32 cellular contexts compared by ENCODE assay signal in genomic region chr10:2679646-2680045, GRCh38.
"Had no signal": no experiment of that assay in that cellular context is flagged by ENCODE, and none has a peak within 500 bp of the region (broad histone marks: within the 10 kb centered on the region; RNA-seq: fewer than 3 reads in every experiment).

No MANE protein-coding gene starts in this region.

- DNase-seq: activated B cell treated with CpG ODN at 0.5 μM for 24 hours; activated CD4-positive, alpha-beta T cell treated with anti-CD3 and anti-CD28 coated beads for 48 hours; activated CD4-positive, alpha-beta T cell treated with anti-CD3 and anti-CD28 coated beads, Interleukin-2, amount 50 U/mL, for 1 hour; activated CD4-positive, alpha-beta T cell treated with anti-CD3 and anti-CD28 coated beads, Interleukin-2, amount 50 U/mL, for 48 hours; activated CD8-positive, alpha-beta memory T cell treated with anti-CD3 and anti-CD28 coated beads for 24 hours; activated CD8-positive, alpha-beta T cell treated with anti-CD3 and anti-CD28 coated beads for 36 hours; activated effector memory CD4-positive, alpha-beta T cell treated with Interleukin-2 at 50 U/mL for 16 hours; activated gamma-delta T cell treated with Interleukin-2 at 50 U/mL for 16 hours; activated naive CD4-positive, alpha-beta T cell treated with anti-CD3 and anti-CD28 coated beads, Interleukin-2, amount 50 U/mL, for 16 hours; activated naive CD4-positive, alpha-beta T cell treated with Interleukin-2 at 50 U/mL for 16 hours; activated T-cell treated with anti-CD3 and anti-CD28 coated beads, Interleukin-2, amount 50 U/mL, for 4 hours; amniotic stem cell; anterior cingulate cortex; brain microvascular endothelial cell; cortex of kidney; dermis blood vessel endothelial cell; effector CD4-positive, alpha-beta T cell; effector memory CD8-positive, alpha-beta T cell; erythroblast; foreskin keratinocyte; gastrocnemius medialis; glutamatergic neuron; T-helper 1 cell; T-helper 17 cell; T1000; WERI-Rb-1 had no signal

- FAIRE-seq: astrocyte, bronchial epithelial cell, colon had no signal

- H3K9me3 ChIP-seq: esophagus muscularis mucosa, gastrocnemius medialis had no signal

- H3K27me3 ChIP-seq: brain microvascular endothelial cell, foreskin keratinocyte, gastrocnemius medialis had no signal

- H3K4me1 ChIP-seq: foreskin keratinocyte, gastrocnemius medialis had no signal

- H3K4me3 ChIP-seq: esophagus muscularis mucosa, gastrocnemius medialis had no signal

- H3K36me3 ChIP-seq: brain microvascular endothelial cell, esophagus muscularis mucosa, gastrocnemius medialis, WERI-Rb-1 had no signal

- H3K27ac ChIP-seq: brain microvascular endothelial cell, esophagus muscularis mucosa, foreskin keratinocyte, gastrocnemius medialis, WERI-Rb-1 had no signal

- ATAC-seq: activated CD4-positive, CD25-positive, alpha-beta regulatory T cell treated with anti-CD3 and anti-CD28 coated beads, Interleukin-2, amount 50 U/mL, for 24 hours; activated CD8-positive, alpha-beta T cell treated with anti-CD3 and anti-CD28 coated beads for 36 hours; activated T-cell treated with anti-CD3 and anti-CD28 coated beads, Interleukin-2, amount 50 U/mL, for 4 hours; activated T-helper 17 cell treated with anti-CD3 and anti-CD28 coated beads, Interleukin-2, amount 50 U/mL, for 72 hours; effector memory CD8-positive, alpha-beta T cell; foreskin keratinocyte; gastrocnemius medialis; T-helper 17 cell had no signal
